28 cellular contexts compared by ENCODE assay signal in the genomic region with DNA sequence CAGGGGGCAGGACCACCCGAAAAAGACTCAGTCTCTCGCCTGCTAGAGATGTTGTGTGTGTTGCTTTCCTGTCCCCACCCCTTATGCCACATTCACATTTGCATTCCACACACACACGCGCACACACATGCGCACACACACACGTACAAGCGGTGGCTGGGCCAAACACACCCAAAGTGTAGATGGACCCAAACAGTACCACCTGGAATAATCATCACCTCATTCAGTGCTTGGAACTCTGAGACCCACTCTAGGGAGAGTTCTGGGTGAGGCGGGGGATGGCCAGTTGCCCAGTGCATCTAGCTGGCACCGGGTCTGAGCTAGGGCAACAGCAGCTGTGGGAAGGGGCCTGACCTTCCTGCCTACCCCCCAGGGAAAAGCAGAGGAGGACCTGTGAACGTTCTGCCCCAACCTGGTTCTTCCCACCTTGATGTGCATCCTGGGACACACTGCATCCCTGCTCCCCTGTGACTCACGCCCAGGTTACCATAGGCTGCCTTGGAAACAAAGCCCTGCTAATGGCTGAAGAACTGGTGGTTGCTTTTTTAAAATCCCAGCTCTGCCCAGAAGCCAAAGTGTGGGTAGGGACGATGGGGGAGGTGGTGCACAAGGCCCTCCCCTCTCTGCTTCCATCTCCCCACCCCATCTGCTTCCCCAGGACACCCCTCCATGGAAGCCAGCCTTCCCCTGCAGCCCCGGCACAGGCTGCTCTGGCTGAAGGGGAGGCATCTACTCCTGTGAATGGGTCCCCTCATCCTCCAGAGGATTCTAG. TPM values are rescaled to one million over a fixed set of nuclear protein-coding genes. Genes with fewer than 3 reads are reported as not detected.
DNase-seq lines count a peak whose midpoint lies in the region; ATAC-seq and TF ChIP-seq lines count a peak whose summit lies in the region.
"Had no signal": no experiment of that assay in that cellular context is flagged by ENCODE, and none has a peak within 500 bp of the region (broad histone marks: within the 10 kb centered on the region; RNA-seq: fewer than 3 reads in every experiment).

No MANE protein-coding gene starts in this region.

- POLR2A ChIA-PET in HEK293 (lab: Yijun Ruan, JAX) = interaction anchor here (1.2 to 2.0 kb wide), 2 partner anchors 8 to 13 kb away, joined by 3 to 10 read pairs; a partner anchor contains a TSS
- POLR2A ChIA-PET in activated CD8-positive, alpha-beta T cell treated with anti-CD3 and anti-CD28 coated beads for 36 hours (lab: Charles Lee) = no interaction called here

- CTCF ChIA-PET in HEK293 (lab: Yijun Ruan, JAX) = interaction anchor here (0.8 kb wide), 1 partner anchor 45 kb away, joined by 3 read pairs; no protein-coding TSS in a partner anchor
- CTCF ChIA-PET in activated CD8-positive, alpha-beta T cell treated with anti-CD3 and anti-CD28 coated beads for 36 hours (lab: Charles Lee) = no interaction called here

- H3K4me1 Mint-ChIP-seq in activated CD8-positive, alpha-beta T cell treated with anti-CD3 and anti-CD28 coated beads for 36 hours (ENCODE audit: low read depth) = peaks cover 7% of the 10 kb centered on the region
- H3K4me1 Mint-ChIP-seq in activated T-helper 2 cell treated with anti-CD3 and anti-CD28 coated beads, Interferon-gamma antibody, Interleukin-2, Interleukin-4, amounts not matched to agents 10 μg/mL and 5 μg/mL and 100 μg/mL, durations not matched to agents 14 hours and 24 hours and 36 hours (ENCODE audit: low read depth) = no peaks in the 10 kb centered on the region

- TF ChIP-seq POLR2A in gastroesophageal sphincter (IDR thresholded peaks at IDR 0.05) (no peak), testis (IDR thresholded peaks at IDR 0.05) (no peak)

- H3K4me3 ChIP-seq in HEK293 (ENCODE audit: low read depth, low read length) = no peak overlapping the region
- peak overlapping the region; percentile 8; the same call in 1 of the 2 replicates for H3K4me3 ChIP-seq in SJSA1
- H3K4me3 ChIP-seq in gastroesophageal sphincter = no peak overlapping the region
- no peak overlapping the region for H3K4me3 ChIP-seq in testis
- H3K4me3 ChIP-seq: ascending aorta, GM23338, pancreas, right atrium auricular region, upper lobe of left lung had no signal

- no peak overlapping the region for H3K4me3 Mint-ChIP-seq in activated CD8-positive, alpha-beta T cell treated with anti-CD3 and anti-CD28 coated beads for 36 hours
- no peak overlapping the region for H3K4me3 Mint-ChIP-seq in activated T-helper 2 cell treated with anti-CD3 and anti-CD28 coated beads, Interferon-gamma antibody, Interleukin-2, Interleukin-4, amounts not matched to agents 10 μg/mL and 5 μg/mL and 100 μg/mL, durations not matched to agents 14 hours and 24 hours and 36 hours (ENCODE audit: low read depth)
- H3K4me3 Mint-ChIP-seq: activated naive CD8-positive, alpha-beta T cell treated with anti-CD3 and anti-CD28 coated beads for 36 hours; CD4-positive, CD25-positive, alpha-beta regulatory T cell; GM23338; IgD-negative memory B cell; mesothelial cell of epicardium; naive thymus-derived CD4-positive, alpha-beta T cell; T-helper 1 cell treated with Interleukin-12 subunit alpha and Interleukin-12 subunit beta and Interleukin-4 antibody, amounts not matched to agents 30 μg/mL and 1 μg/mL, for 36 hours had no signal

- 25 to 51% methylated on average over 3 to 4 of the region's 13 CpGs for WGBS in gastroesophageal sphincter (ENCODE audit: low coverage in 1 of 2), 2 donors
- WGBS in testis, 2 donors = 61% methylated on average over 11 to 13 of the region's 13 CpGs

- no peak overlapping the region for H3K27ac Mint-ChIP-seq in activated CD8-positive, alpha-beta T cell treated with anti-CD3 and anti-CD28 coated beads for 36 hours
- no peak overlapping the region for H3K27ac Mint-ChIP-seq in activated T-helper 2 cell treated with anti-CD3 and anti-CD28 coated beads, Interferon-gamma antibody, Interleukin-2, Interleukin-4, amounts not matched to agents 10 μg/mL and 5 μg/mL and 100 μg/mL, durations not matched to agents 14 hours and 24 hours and 36 hours
- H3K27ac Mint-ChIP-seq: activated naive CD8-positive, alpha-beta T cell treated with anti-CD3 and anti-CD28 coated beads for 36 hours; CD4-positive, CD25-positive, alpha-beta regulatory T cell; GM23338; IgD-negative memory B cell; mesothelial cell of epicardium; naive thymus-derived CD4-positive, alpha-beta T cell; T-helper 1 cell treated with Interleukin-12 subunit alpha and Interleukin-12 subunit beta and Interleukin-4 antibody, amounts not matched to agents 30 μg/mL and 1 μg/mL, for 36 hours had no signal

- TF ChIP-seq EP300 in gastroesophageal sphincter (IDR thresholded peaks at IDR 0.05) = no peak

- H3K27ac ChIP-seq in HEK293 (ENCODE audit: extremely low read depth, low read depth, low read length) (no peak overlapping the region), SJSA1 (peak overlapping the region; percentile 95), gastroesophageal sphincter (no peak overlapping the region), testis (peak overlapping the region; percentile 71 to 85)
- H3K27ac ChIP-seq: ascending aorta, pancreas, right atrium auricular region, upper lobe of left lung had no signal

- peak; percentile 2 for ATAC-seq in gastroesophageal sphincter
- ATAC-seq in activated CD8-positive, alpha-beta T cell treated with anti-CD3 and anti-CD28 coated beads for 36 hours = no peak
- ATAC-seq: naive thymus-derived CD4-positive, alpha-beta T cell had no signal

- H3K36me3 ChIP-seq in HEK293 (ENCODE audit: control insufficient read depth in 2 of 2, insufficient read depth in 1 of 2, low read length in 2 of 2) (no peaks in the 10 kb centered on the region), SJSA1 (no peaks in the 10 kb centered on the region), gastroesophageal sphincter (no peaks in the 10 kb centered on the region), testis (ENCODE audit: low read depth, missing control alignments) (no peaks in the 10 kb centered on the region)
- H3K36me3 ChIP-seq: ascending aorta, pancreas, right atrium auricular region, upper lobe of left lung had no signal

- H3K36me3 Mint-ChIP-seq in activated CD8-positive, alpha-beta T cell treated with anti-CD3 and anti-CD28 coated beads for 36 hours (ENCODE audit: low read depth) = no peaks in the 10 kb centered on the region
- H3K36me3 Mint-ChIP-seq in activated T-helper 2 cell treated with anti-CD3 and anti-CD28 coated beads, Interferon-gamma antibody, Interleukin-2, Interleukin-4, amounts not matched to agents 10 μg/mL and 5 μg/mL and 100 μg/mL, durations not matched to agents 14 hours and 24 hours and 36 hours (ENCODE audit: low read depth) = no peaks in the 10 kb centered on the region
- H3K36me3 Mint-ChIP-seq: activated naive CD8-positive, alpha-beta T cell treated with anti-CD3 and anti-CD28 coated beads for 36 hours; CD4-positive, CD25-positive, alpha-beta regulatory T cell; IgD-negative memory B cell; mesothelial cell of epicardium had no signal

- DNase-seq in SJSA1 (ENCODE audit: low read depth in 1 of 2, low spot score in 2 of 2) = no peak
- DNase-seq in testis = no peak
- DNase-seq in activated CD8-positive, alpha-beta T cell treated with anti-CD3 and anti-CD28 coated beads for 36 hours = no peak
- DNase-seq in activated T-helper 2 cell treated with anti-CD3 and anti-CD28 coated beads, Interferon-gamma antibody, Interleukin-2, Interleukin-4, amounts not matched to agents 10 μg/mL and 5 μg/mL and 100 μg/mL, durations not matched to agents 14 hours and 24 hours and 36 hours (ENCODE audit: low spot score) = no peak
- no peak for DNase-seq in stimulated activated CD4-positive, alpha-beta T cell treated with anti-CD3 and anti-CD28 coated beads, Interleukin-4, amount 100 ng/mL, for 4 hours
- DNase-seq: activated CD4-positive, CD25-positive, alpha-beta regulatory T cell treated with anti-CD3 and anti-CD28 coated beads, Interleukin-2, amount 50 U/mL, for 72 hours; activated effector memory CD4-positive, alpha-beta T cell treated with anti-CD3 and anti-CD28 coated beads, Interleukin-2, amount 50 U/mL, for 16 hours; activated naive CD8-positive, alpha-beta T cell treated with anti-CD3 and anti-CD28 coated beads for 36 hours; activated T-cell treated with anti-CD3 and anti-CD28 coated beads for 4 hours; CD4-positive, CD25-positive, alpha-beta regulatory T cell; cerebellar nuclear complex; naive thymus-derived CD4-positive, alpha-beta T cell; NCI-H187 treated with DMSO at 0.1 percent for 48 hours; NCI-H226; NCI-H774; pancreas; RPMI8226; SK-N-SH; stimulated activated CD4-positive, alpha-beta T cell treated with anti-CD3 and anti-CD28 coated beads, Interleukin-2, amount 100 ng/mL, for 48 hours; upper lobe of left lung had no signal

- TF ChIP-seq CTCF in HEK293 (tag by site-specific recombination; IDR thresholded peaks at IDR 0.05) (no peak), gastroesophageal sphincter (IDR thresholded peaks at IDR 0.05) (no peak), testis (IDR thresholded peaks at IDR 0.05) (no peak)
- TF ChIP-seq CTCF in activated CD8-positive, alpha-beta T cell treated with anti-CD3 and anti-CD28 coated beads for 36 hours (IDR thresholded peaks at IDR 0.05) = no peak

- H3K4me1 ChIP-seq in HEK293 (ENCODE audit: control insufficient read depth, insufficient read depth, low read length) = 0 out of 2 replicates have a peak, but pooled peaks cover 2% of the 10 kb centered on the region
- peaks cover 89% of the 10 kb centered on the region for H3K4me1 ChIP-seq in SJSA1 (replicated peaks)
- peaks cover 0 to 30% (median 3%) of the 10 kb centered on the region in 3 donors for H3K4me1 ChIP-seq in gastroesophageal sphincter
- H3K4me1 ChIP-seq in testis = peaks cover 45% of the 10 kb centered on the region
- H3K4me1 ChIP-seq: pancreas, right atrium auricular region had no signal

- intact Hi-C loops in testis (cut with DNase I; ENCODE audit: low total_unique reads) = no loop called here
- intact Hi-C loops in activated CD8-positive, alpha-beta T cell treated with anti-CD3 and anti-CD28 coated beads for 36 hours (cut with micrococcal nuclease) = no loop called here
- intact Hi-C loops in activated T-helper 2 cell treated with anti-CD3 and anti-CD28 coated beads, Interferon-gamma antibody, Interleukin-2, Interleukin-4, amounts not matched to agents 10 μg/mL and 5 μg/mL and 100 μg/mL, durations not matched to agents 14 hours and 24 hours and 36 hours (cut with micrococcal nuclease) = no loop called here

- peaks cover 13% of the 10 kb centered on the region for H3K27me3 Mint-ChIP-seq in activated CD8-positive, alpha-beta T cell treated with anti-CD3 and anti-CD28 coated beads for 36 hours
- H3K27me3 Mint-ChIP-seq in activated T-helper 2 cell treated with anti-CD3 and anti-CD28 coated beads, Interferon-gamma antibody, Interleukin-2, Interleukin-4, amounts not matched to agents 10 μg/mL and 5 μg/mL and 100 μg/mL, durations not matched to agents 14 hours and 24 hours and 36 hours (ENCODE audit: low read depth) = peaks cover 21% of the 10 kb centered on the region

- H3K9me3 ChIP-seq in HEK293 (ENCODE audit: control insufficient read depth, insufficient read depth, low read depth, low read length) = no peaks in the 10 kb centered on the region
- no peaks in the 10 kb centered on the region for H3K9me3 ChIP-seq in SJSA1 (replicated peaks)
- no peaks in the 10 kb centered on the region for H3K9me3 ChIP-seq in gastroesophageal sphincter
- H3K9me3 ChIP-seq in testis = no peaks in the 10 kb centered on the region
- H3K9me3 ChIP-seq: ascending aorta, pancreas, right atrium auricular region, SK-N-SH, upper lobe of left lung had no signal

- H3K27me3 ChIP-seq in SJSA1 (replicated peaks) (no peaks in the 10 kb centered on the region), gastroesophageal sphincter (peaks cover 19% of the 10 kb centered on the region), testis (no peaks in the 10 kb centered on the region)
- H3K27me3 ChIP-seq: ascending aorta, pancreas, right atrium auricular region, upper lobe of left lung had no signal

- no peaks in the 10 kb centered on the region for H3K9me3 Mint-ChIP-seq in activated CD8-positive, alpha-beta T cell treated with anti-CD3 and anti-CD28 coated beads for 36 hours
- no peaks in the 10 kb centered on the region for H3K9me3 Mint-ChIP-seq in activated T-helper 2 cell treated with anti-CD3 and anti-CD28 coated beads, Interferon-gamma antibody, Interleukin-2, Interleukin-4, amounts not matched to agents 10 μg/mL and 5 μg/mL and 100 μg/mL, durations not matched to agents 14 hours and 24 hours and 36 hours
- H3K9me3 Mint-ChIP-seq: activated naive CD8-positive, alpha-beta T cell treated with anti-CD3 and anti-CD28 coated beads for 36 hours; CD4-positive, CD25-positive, alpha-beta regulatory T cell; GM23338; IgD-negative memory B cell; mesothelial cell of epicardium; naive thymus-derived CD4-positive, alpha-beta T cell; T-helper 1 cell treated with Interleukin-12 subunit alpha and Interleukin-12 subunit beta and Interleukin-4 antibody, amounts not matched to agents 30 μg/mL and 1 μg/mL, for 36 hours had no signal

RNA-seq across cellular contexts. Expression of a gene that starts 7.9 kb away (rescaled TPM):
- 345 and 479 TPM in 2 replicates for total RNA-seq in SJSA1 (2014; rRNA removed; shearing (Covaris generic))
- 100 to 1,000 TPM in 1 of 4 donors, 10 to 100 TPM in 3; 47.0 to 723 (median 71.2) TPM for total RNA-seq in gastroesophageal sphincter
- 100 to 1,000 TPM; 207 TPM for total RNA-seq in testis
- 67.4 TPM for polyA plus RNA-seq in testis (ENCODE audit: insufficient read depth, low read depth, low replicate concordance)
- total RNA-seq in activated CD8-positive, alpha-beta T cell treated with anti-CD3 and anti-CD28 coated beads for 36 hours = 1 to 10 TPM; 1.0 to 1.3 TPM
- 2.2 and 2.8 TPM in 2 replicates for total RNA-seq in activated T-helper 2 cell treated with anti-CD3 and anti-CD28 coated beads, Interferon-gamma antibody, Interleukin-2, Interleukin-4, amounts not matched to agents 10 μg/mL and 5 μg/mL and 100 μg/mL, durations not matched to agents 14 hours and 24 hours and 36 hours
- polyA plus RNA-seq: CD4-positive, CD25-positive, alpha-beta regulatory T cell; IgD-negative memory B cell; naive thymus-derived CD4-positive, alpha-beta T cell had no signal

RNA-seq across cellular contexts. Expression of a gene that starts 53.9 kb away (rescaled TPM):
- 78.0 and 127 TPM in 2 replicates for total RNA-seq in SJSA1 (2014; rRNA removed; shearing (Covaris generic))
- total RNA-seq in gastroesophageal sphincter (10 to 100 TPM; 24.0 to 41.3 (median 37.1) TPM), testis (10 to 100 TPM; 39.9 to 45.8 TPM)
- polyA plus RNA-seq in testis (ENCODE audit: insufficient read depth, low read depth, low replicate concordance) = 45.4 TPM
- total RNA-seq in activated CD8-positive, alpha-beta T cell treated with anti-CD3 and anti-CD28 coated beads for 36 hours = 10 to 100 TPM; 40.1 to 48.4 TPM
- total RNA-seq in activated T-helper 2 cell treated with anti-CD3 and anti-CD28 coated beads, Interferon-gamma antibody, Interleukin-2, Interleukin-4, amounts not matched to agents 10 μg/mL and 5 μg/mL and 100 μg/mL, durations not matched to agents 14 hours and 24 hours and 36 hours = 32.2 and 32.7 TPM in 2 replicates

Comparison
In these comparisons a context has a peak if more than half of its experiments do, and no peak if none do; other contexts are left out.
1. H3K27ac ChIP-seq: peak in SJSA1 (single experiment) and testis (2 of 2); none in HEK293 (single experiment) and gastroesophageal sphincter (0 of 4).
2. RNA of a gene that starts 7.9 kb away (total RNA-seq): 345 to 479 TPM in SJSA1, 207 TPM in testis and 47.0 to 723 TPM in gastroesophageal sphincter; 2.2 to 2.8 TPM in activated T-helper 2 cell treated with anti-CD3 and anti-CD28 coated beads, Interferon-gamma antibody, Interleukin-2, Interleukin-4, amounts not matched to agents 10 μg/mL and 5 μg/mL and 100 μg/mL, durations not matched to agents 14 hours and 24 hours and 36 hours and 1.0 to 1.3 TPM in activated CD8-positive, alpha-beta T cell treated with anti-CD3 and anti-CD28 coated beads for 36 hours; every median in the first group is over 10 times any median in the second.